Comparison of ENCODE assay signal across 11 cellular contexts in genomic region chr4:38967260-38968095, GRCh38.
DNase-seq lines count a peak whose midpoint lies in the region; ATAC-seq and TF ChIP-seq lines count a peak whose summit lies in the region.
"Had no signal": no experiment of that assay in that cellular context is flagged by ENCODE, and none has a peak within 500 bp of the region (broad histone marks: within the 10 kb centered on the region; RNA-seq: fewer than 3 reads in every experiment).

No MANE protein-coding gene starts in this region.

- WGBS in stomach, 5 donors = 74 to 86% (median 81%) methylated on average over 7 of the region's 7 CpGs

- H3K9me3 ChIP-seq in left ventricle myocardium inferior (replicated peaks) (no peaks in the 10 kb centered on the region), stomach (no peaks in the 10 kb centered on the region), OCI-LY7 (ENCODE audit: low read length) (no peaks in the 10 kb centered on the region)

- intact Hi-C loops in activated CD4-positive, alpha-beta memory T cell treated with anti-CD3 and anti-CD28 coated beads for 36 hours (cut with micrococcal nuclease) = loop anchor here (1.0 kb wide), 1 partner anchor 9 kb away; no protein-coding TSS in a partner anchor
- intact Hi-C loops in activated B cell treated with CpG ODN at 0.5 μM for 24 hours (cut with micrococcal nuclease) = loop anchor here (5.0 kb wide), 1 partner anchor 35 kb away; no protein-coding TSS in a partner anchor
- intact Hi-C loops in left ventricle myocardium inferior (cut with micrococcal nuclease) = no loop called here
- intact Hi-C loops in stomach (cut with DNase I; ENCODE audit: low total_unique reads) = no loop called here
- intact Hi-C loops in OCI-LY7 (cut with micrococcal nuclease; ENCODE audit: unreplicated experiment) = no loop called here

- H3K9me2 ChIP-seq in OCI-LY7 (ENCODE audit: insufficient read depth, low read length) = no peaks in the 10 kb centered on the region

- DNase-seq in activated CD4-positive, alpha-beta memory T cell treated with anti-CD3 and anti-CD28 coated beads for 36 hours = no peak
- no peak for DNase-seq in activated CD4-positive, alpha-beta memory T cell treated with anti-CD3 and anti-CD28 coated beads, Interleukin-2, amount 10 ng/mL, durations not matched to agents 7 days and 5 days
- DNase-seq in activated B cell treated with CpG ODN at 0.5 μM for 24 hours (no peak), left ventricle myocardium inferior (no peak), stomach (no peak), OCI-LY7 (ENCODE audit: low spot score) (no peak), superior temporal gyrus (ENCODE audit: extremely low spot score) (no peak)
- DNase-seq: activated CD8-positive, alpha-beta memory T cell treated with anti-CD3 and anti-CD28 coated beads for 24 hours; CD8-positive, alpha-beta T cell; NCI-H1092 had no signal

- H3K36me3 ChIP-seq in left ventricle myocardium inferior (no peaks in the 10 kb centered on the region), stomach (no peaks in the 10 kb centered on the region), OCI-LY7 (ENCODE audit: insufficient read depth, low read length) (peaks cover 47% of the 10 kb centered on the region)

- H3K27ac ChIP-seq in left ventricle myocardium inferior (replicated peaks) (peak overlapping the region; percentile 23), stomach (peak overlapping the region in 4 of 5 donors; percentile 23 to 45 (median 40)), OCI-LY7 (ENCODE audit: low read depth, low read length, poor library complexity, severe bottlenecking) (no peak overlapping the region)

- no peak for TF ChIP-seq POLR2A in stomach (IDR thresholded peaks at IDR 0.05)

- no peaks in the 10 kb centered on the region for H3K27me3 Mint-ChIP-seq in activated CD4-positive, alpha-beta memory T cell treated with anti-CD3 and anti-CD28 coated beads for 36 hours
- H3K27me3 Mint-ChIP-seq in activated CD4-positive, alpha-beta memory T cell treated with anti-CD3 and anti-CD28 coated beads, Interleukin-2, amount 10 ng/mL, durations not matched to agents 7 days and 5 days = no peaks in the 10 kb centered on the region
- H3K27me3 Mint-ChIP-seq in activated B cell treated with CpG ODN at 0.5 μM for 24 hours = no peaks in the 10 kb centered on the region

- no peak overlapping the region for H2AFZ ChIP-seq in OCI-LY7 (ENCODE audit: low read length)

- H3K4me3 Mint-ChIP-seq in activated CD4-positive, alpha-beta memory T cell treated with anti-CD3 and anti-CD28 coated beads for 36 hours = no peak overlapping the region
- H3K4me3 Mint-ChIP-seq in activated CD4-positive, alpha-beta memory T cell treated with anti-CD3 and anti-CD28 coated beads, Interleukin-2, amount 10 ng/mL, durations not matched to agents 7 days and 5 days = no peak overlapping the region
- no peak overlapping the region for H3K4me3 Mint-ChIP-seq in activated B cell treated with CpG ODN at 0.5 μM for 24 hours
- H3K4me3 Mint-ChIP-seq: CD8-positive, alpha-beta T cell had no signal

- H3K4me3 ChIP-seq in left ventricle myocardium inferior = no peak overlapping the region
- no peak overlapping the region for H3K4me3 ChIP-seq in stomach
- no peak overlapping the region for H3K4me3 ChIP-seq in OCI-LY7 (ENCODE audit: low read depth, low read length, poor library complexity, severe bottlenecking)

- H3K27me3 ChIP-seq in left ventricle myocardium inferior (ENCODE audit: low read depth) (no peaks in the 10 kb centered on the region), stomach (no peaks in the 10 kb centered on the region)

- TF ChIP-seq EP300 in stomach (IDR thresholded peaks at IDR 0.05) = no peak

- CTCF ChIA-PET in activated CD4-positive, alpha-beta memory T cell treated with anti-CD3 and anti-CD28 coated beads for 36 hours (lab: Charles Lee) = interaction anchor here (1.0 kb wide), 1 partner anchor 65 kb away, joined by 3 read pairs; no protein-coding TSS in a partner anchor
- CTCF ChIA-PET in activated CD4-positive, alpha-beta memory T cell treated with anti-CD3 and anti-CD28 coated beads, Interleukin-2, amount 10 ng/mL, durations not matched to agents 7 days and 5 days (lab: Charles Lee) = no interaction called here
- CTCF ChIA-PET in activated B cell treated with CpG ODN at 0.5 μM for 24 hours (lab: Charles Lee) = no interaction called here
- CTCF ChIA-PET in OCI-LY7 (lab: Charles Lee; ENCODE audit: unreplicated experiment) = no interaction called here

- peaks cover 2% of the 10 kb centered on the region for H3K9me3 Mint-ChIP-seq in activated CD4-positive, alpha-beta memory T cell treated with anti-CD3 and anti-CD28 coated beads for 36 hours
- H3K9me3 Mint-ChIP-seq in activated CD4-positive, alpha-beta memory T cell treated with anti-CD3 and anti-CD28 coated beads, Interleukin-2, amount 10 ng/mL, durations not matched to agents 7 days and 5 days = peaks cover 2% of the 10 kb centered on the region
- no peaks in the 10 kb centered on the region for H3K9me3 Mint-ChIP-seq in activated B cell treated with CpG ODN at 0.5 μM for 24 hours
- H3K9me3 Mint-ChIP-seq: CD8-positive, alpha-beta T cell had no signal

- TF ChIP-seq CTCF in activated B cell treated with CpG ODN at 0.5 μM for 24 hours (IDR thresholded peaks at IDR 0.05) = no peak
- no peak for TF ChIP-seq CTCF in left ventricle myocardium inferior (IDR thresholded peaks at IDR 0.05; ENCODE audit: borderline replicate concordance)
- no peak for TF ChIP-seq CTCF in stomach (IDR thresholded peaks at IDR 0.05)
- no peak for TF ChIP-seq CTCF in OCI-LY7 (conservative IDR thresholded peaks at IDR 0.05; ENCODE audit: low read length)

- BruUV-seq in OCI-LY7 (replicated peaks; lab: Mats Ljungman, UMichigan) = no TSS peak

- H3K36me3 Mint-ChIP-seq in activated CD4-positive, alpha-beta memory T cell treated with anti-CD3 and anti-CD28 coated beads for 36 hours = peaks cover 58% of the 10 kb centered on the region
- peaks cover 74% of the 10 kb centered on the region for H3K36me3 Mint-ChIP-seq in activated CD4-positive, alpha-beta memory T cell treated with anti-CD3 and anti-CD28 coated beads, Interleukin-2, amount 10 ng/mL, durations not matched to agents 7 days and 5 days (ENCODE audit: low read depth)
- peaks cover 73% of the 10 kb centered on the region for H3K36me3 Mint-ChIP-seq in activated B cell treated with CpG ODN at 0.5 μM for 24 hours (ENCODE audit: low read depth)

- peaks cover 31% of the 10 kb centered on the region for H3K4me1 Mint-ChIP-seq in activated CD4-positive, alpha-beta memory T cell treated with anti-CD3 and anti-CD28 coated beads for 36 hours (ENCODE audit: low read depth)
- peaks cover 3% of the 10 kb centered on the region for H3K4me1 Mint-ChIP-seq in activated CD4-positive, alpha-beta memory T cell treated with anti-CD3 and anti-CD28 coated beads, Interleukin-2, amount 10 ng/mL, durations not matched to agents 7 days and 5 days
- H3K4me1 Mint-ChIP-seq in activated B cell treated with CpG ODN at 0.5 μM for 24 hours = peaks cover 7% of the 10 kb centered on the region

- peak overlapping the region; percentile 82 for H3K27ac Mint-ChIP-seq in activated CD4-positive, alpha-beta memory T cell treated with anti-CD3 and anti-CD28 coated beads for 36 hours
- H3K27ac Mint-ChIP-seq in activated CD4-positive, alpha-beta memory T cell treated with anti-CD3 and anti-CD28 coated beads, Interleukin-2, amount 10 ng/mL, durations not matched to agents 7 days and 5 days = no peak overlapping the region
- peak overlapping the region; percentile 25 for H3K27ac Mint-ChIP-seq in activated B cell treated with CpG ODN at 0.5 μM for 24 hours
- H3K27ac Mint-ChIP-seq: CD8-positive, alpha-beta T cell had no signal

- H3K4me2 ChIP-seq in OCI-LY7 (ENCODE audit: low read length) = no peak overlapping the region

- H4K20me1 ChIP-seq in OCI-LY7 (ENCODE audit: insufficient read depth, low read length) = no peaks in the 10 kb centered on the region

- POLR2A ChIA-PET in activated CD4-positive, alpha-beta memory T cell treated with anti-CD3 and anti-CD28 coated beads for 36 hours (lab: Charles Lee) = no interaction called here
- POLR2A ChIA-PET in activated CD4-positive, alpha-beta memory T cell treated with anti-CD3 and anti-CD28 coated beads, Interleukin-2, amount 10 ng/mL, durations not matched to agents 7 days and 5 days (lab: Charles Lee) = no interaction called here
- POLR2A ChIA-PET in activated B cell treated with CpG ODN at 0.5 μM for 24 hours (lab: Charles Lee) = no interaction called here
- POLR2A ChIA-PET in OCI-LY7 (lab: Charles Lee) = no interaction called here

- no peak for ATAC-seq in activated B cell treated with CpG ODN at 0.5 μM for 24 hours (ENCODE audit: low read depth)
- ATAC-seq in HG03457 (IDR thresholded peaks at IDR 0.05; ENCODE audit: unreplicated experiment) = no peak
- ATAC-seq: CD8-positive, alpha-beta T cell had no signal

- H3K4me1 ChIP-seq in left ventricle myocardium inferior (no peaks in the 10 kb centered on the region), stomach (peaks cover 0 to 4% (median 0%) of the 10 kb centered on the region in 4 donors), OCI-LY7 (ENCODE audit: insufficient read depth, low read length, poor library complexity, severe bottlenecking) (no peaks in the 10 kb centered on the region)

- no peaks in the 10 kb centered on the region for H3K79me2 ChIP-seq in OCI-LY7 (ENCODE audit: insufficient read depth, low read depth, low read length)

Comparison
In these comparisons a context has a peak if more than half of its experiments do, and no peak if none do; other contexts are left out.
1. intact Hi-C loops: an anchor here in activated CD4-positive, alpha-beta memory T cell treated with anti-CD3 and anti-CD28 coated beads for 36 hours (1.0 kb wide) and activated B cell treated with CpG ODN at 0.5 μM for 24 hours (5.0 kb wide); none called in left ventricle myocardium inferior, stomach and OCI-LY7.